ENCODE assay signal across 36 cellular contexts in genomic region chr13:32781906-32782305, GRCh38.
"Had no signal": no experiment of that assay in that cellular context is flagged by ENCODE, and none has a peak within 500 bp of the region (broad histone marks: within the 10 kb centered on the region; RNA-seq: fewer than 3 reads in every experiment).

No MANE protein-coding gene starts in this region.

- DNase-seq: activated B cell treated with CpG ODN at 0.5 μM for 24 hours; activated CD4-positive, alpha-beta memory T cell treated with anti-CD3 and anti-CD28 coated beads for 36 hours; activated CD4-positive, alpha-beta T cell treated with anti-CD3 and anti-CD28 coated beads for 4 hours; activated CD4-positive, alpha-beta T cell treated with anti-CD3 and anti-CD28 coated beads, Interleukin-2, amount 50 U/mL, for 1 hour; activated CD4-positive, CD25-positive, alpha-beta regulatory T cell treated with anti-CD3 and anti-CD28 coated beads, Interleukin-2, amount 50 U/mL, for 72 hours; activated CD8-positive, alpha-beta memory T cell treated with anti-CD3 and anti-CD28 coated beads, Interleukin-2, amount 50 U/mL, for 4 hours; activated gamma-delta T cell treated with Interleukin-2 at 50 U/mL for 16 hours; activated naive CD4-positive, alpha-beta T cell treated with anti-CD3 and anti-CD28 coated beads for 36 hours; activated T-cell treated with anti-CD3 and anti-CD28 coated beads for 4 hours; activated T-cell treated with anti-CD3 and anti-CD28 coated beads, Interleukin-2, amount 50 U/mL, for 4 hours; amniotic stem cell; aorta; brain microvascular endothelial cell; central memory CD4-positive, alpha-beta T cell; Kasumi-1; KBM-7; MG63; NCI-H1048; NCI-H1105 treated with DMSO at 0.1 percent for 48 hours; NCI-H1436 treated with DMSO at 0.1 percent for 48 hours; NCI-H1694 treated with DMSO at 0.1 percent for 48 hours; NCI-H2029; NCI-H345; NCI-H524 treated with DMSO at 0.1 percent for 48 hours; PC-3; Peyer's patch; RPMI8226; SHP77 treated with DMSO at 0.1 percent for 48 hours; SK-N-SH; T-cell; T-helper 2 cell; T-helper 9 cell had no signal

- H3K27me3 Mint-ChIP-seq: activated B cell treated with CpG ODN at 0.5 μM for 24 hours; activated CD4-positive, alpha-beta memory T cell treated with anti-CD3 and anti-CD28 coated beads for 36 hours; T-cell had no signal

- H3K4me1 Mint-ChIP-seq: activated B cell treated with CpG ODN at 0.5 μM for 24 hours had no signal

- H3K36me3 ChIP-seq: brain microvascular endothelial cell, SJSA1 had no signal

- H3K4me3 ChIP-seq: MG63, Peyer's patch, SJSA1 had no signal

- H3K4me1 ChIP-seq: Peyer's patch, SJSA1 had no signal

- H3K9me3 ChIP-seq: MG63, Peyer's patch, SJSA1, SK-N-SH had no signal

- H3K9me3 Mint-ChIP-seq: activated T-cell treated with anti-CD3 and anti-CD28 coated beads, Interleukin-2, amount 50 U/mL, for 4 hours; activated T-helper 1 cell treated with anti-CD3 and anti-CD28 coated beads, Interleukin-12 subunit alpha, Interleukin-12 subunit beta, Interleukin-2, Interleukin-4 antibody, amounts not matched to agents 30 ng/mL and 10 ng/mL and 1 ng/mL, durations not matched to agents 14 hours and 24 hours and 36 hours had no signal

- ATAC-seq: activated naive CD4-positive, alpha-beta T cell treated with anti-CD3 and anti-CD28 coated beads, Interleukin-2, amount 50 U/mL, for 72 hours; activated T-cell treated with anti-CD3 and anti-CD28 coated beads, Interleukin-2, amount 50 U/mL, for 4 hours; PC-3; T-cell had no signal

- H3K27me3 ChIP-seq: brain microvascular endothelial cell, MG63, Peyer's patch, SJSA1 had no signal

- H3K27ac Mint-ChIP-seq: activated B cell treated with CpG ODN at 0.5 μM for 24 hours; activated CD4-positive, alpha-beta memory T cell treated with anti-CD3 and anti-CD28 coated beads for 36 hours; activated naive CD4-positive, alpha-beta T cell treated with anti-CD3 and anti-CD28 coated beads for 36 hours; activated naive CD4-positive, alpha-beta T cell treated with anti-CD3 and anti-CD28 coated beads, Interleukin-2, amount 50 U/mL, for 72 hours; activated T-helper 1 cell treated with anti-CD3 and anti-CD28 coated beads, Interleukin-12 subunit alpha, Interleukin-12 subunit beta, Interleukin-2, Interleukin-4 antibody, amounts not matched to agents 30 ng/mL and 10 ng/mL and 1 ng/mL, durations not matched to agents 14 hours and 24 hours and 36 hours had no signal

- H3K4me3 Mint-ChIP-seq: activated B cell treated with CpG ODN at 0.5 μM for 24 hours; activated CD4-positive, alpha-beta memory T cell treated with anti-CD3 and anti-CD28 coated beads for 36 hours; activated naive CD4-positive, alpha-beta T cell treated with anti-CD3 and anti-CD28 coated beads for 36 hours; activated T-cell treated with anti-CD3 and anti-CD28 coated beads, Interleukin-2, amount 50 U/mL, for 4 hours; activated T-helper 1 cell treated with anti-CD3 and anti-CD28 coated beads, Interleukin-12 subunit alpha, Interleukin-12 subunit beta, Interleukin-2, Interleukin-4 antibody, amounts not matched to agents 30 ng/mL and 10 ng/mL and 1 ng/mL, durations not matched to agents 14 hours and 24 hours and 36 hours had no signal

- H3K27ac ChIP-seq: brain microvascular endothelial cell, Peyer's patch, SJSA1, VCaP had no signal
